8 cellular contexts compared by ENCODE assay signal in genomic region chr9:131739988-131740648, GRCh38. TPM values are rescaled to one million over a fixed set of nuclear protein-coding genes. Genes with fewer than 3 reads are reported as not detected.
DNase-seq lines count a peak whose midpoint lies in the region; ATAC-seq and TF ChIP-seq lines count a peak whose summit lies in the region.

RAPGEF1 (minus strand) TSS chr9:131740076; CDS start chr9:131739830, 246 bp downstream.

- peak within 1 kb of the TSS; percentile 66 for H3K4me3 ChIP-seq in CD8-positive, alpha-beta T cell (ENCODE audit: low read depth, low read length)
- peak within 1 kb of the TSS; percentile 58 to 67 for H3K4me3 ChIP-seq in cardiac fibroblast (replicated peaks in 1 of 2; ENCODE audit: low read depth in 2 of 2, low read length in 2 of 2)

- DNase-seq in CD8-positive, alpha-beta T cell, result peak; percentile 70 to 94 (median 82)
- DNase-seq in KG1 (lab: John Stamatoyannopoulos, UW) (peak; percentile 43), activated B cell treated with CpG ODN at 0.5 μM for 24 hours (peak; percentile 97), cardiac fibroblast (ENCODE audit: low read depth in 2 of 2) (peak in 1 of 2 donors; percentile 51), kidney glomerular epithelial cell (lab: John Stamatoyannopoulos, UW) (peak; percentile 41), cerebellar nuclear complex (lab: John Stamatoyannopoulos, UW) (no peak)
- peak; percentile 72 to 88 (median 78) for DNase-seq in stimulated activated CD4-positive, alpha-beta T cell treated with anti-CD3 and anti-CD28 coated beads, Interleukin-1b, Interleukin-23, amount 100 ng/mL, for 24 hours (ENCODE audit: low read depth in 4 of 4, low spot score in 1 of 4)

- no peaks in the 10 kb centered on the region for H3K27me3 ChIP-seq in CD8-positive, alpha-beta T cell (ENCODE audit: insufficient read depth, low read length)

- H3K9me3 ChIP-seq in CD8-positive, alpha-beta T cell (ENCODE audit: low read length), result no peaks in the 10 kb centered on the region

- peaks cover 61% of the 10 kb centered on the region for H3K4me1 ChIP-seq in CD8-positive, alpha-beta T cell (ENCODE audit: insufficient read depth, low read length)

- H3K4me3 Mint-ChIP-seq in CD8-positive, alpha-beta T cell, result peak within 1 kb of the TSS; percentile 90
- H3K4me3 Mint-ChIP-seq in activated B cell treated with CpG ODN at 0.5 μM for 24 hours, result peak within 1 kb of the TSS; percentile 93

- no peaks in the 10 kb centered on the region for H3K27me3 Mint-ChIP-seq in CD8-positive, alpha-beta T cell (ENCODE audit: low read depth)
- no peaks in the 10 kb centered on the region for H3K27me3 Mint-ChIP-seq in activated B cell treated with CpG ODN at 0.5 μM for 24 hours

- H3K36me3 ChIP-seq in CD8-positive, alpha-beta T cell (ENCODE audit: insufficient read depth, low read length), result no peaks in the 10 kb centered on the region

- peak; percentile 80 for TF ChIP-seq CTCF in CD8-positive, alpha-beta T cell (IDR thresholded peaks at IDR 0.05)
- peak; percentile 52 for TF ChIP-seq CTCF in activated B cell treated with CpG ODN at 0.5 μM for 24 hours (IDR thresholded peaks at IDR 0.05)
- peak; percentile 47 for TF ChIP-seq CTCF in cardiac fibroblast (IDR thresholded peaks at IDR 0.05; ENCODE audit: low read depth, low read length)

- peaks cover 56% of the 10 kb centered on the region for H3K4me1 Mint-ChIP-seq in CD8-positive, alpha-beta T cell (ENCODE audit: low read depth)
- peaks cover 62% of the 10 kb centered on the region for H3K4me1 Mint-ChIP-seq in activated B cell treated with CpG ODN at 0.5 μM for 24 hours

- H3K9me3 Mint-ChIP-seq in CD8-positive, alpha-beta T cell, result no peaks in the 10 kb centered on the region
- no peaks in the 10 kb centered on the region for H3K9me3 Mint-ChIP-seq in activated B cell treated with CpG ODN at 0.5 μM for 24 hours

- intact Hi-C loops in CD8-positive, alpha-beta T cell (cut with DNase I, micrococcal nuclease), result loop anchor here (1.0 to 5.0 kb wide), 8 partner anchors 9 to 238 kb away; partner anchors contain the start of genes POMT1 (in 1 of the 2) and UCK1 (in 1 of the 2)
- intact Hi-C loops in activated B cell treated with CpG ODN at 0.5 μM for 24 hours (cut with micrococcal nuclease), result loop anchor here (1.0 to 2.0 kb wide), 5 partner anchors 15 to 149 kb away; no protein-coding TSS in a partner anchor

- POLR2A ChIA-PET in CD8-positive, alpha-beta T cell (lab: Charles Lee), result interaction anchor here (0.7 to 1.0 kb wide), 4 partner anchors 9 to 161 kb away, joined by 3 to 4 read pairs (median 3); no protein-coding TSS in a partner anchor
- POLR2A ChIA-PET in activated B cell treated with CpG ODN at 0.5 μM for 24 hours (lab: Charles Lee), result interaction anchor here (1.2 to 24.2 kb wide), 11 partner anchors 11 to 149 kb away, joined by 3 to 683 read pairs (median 14); no protein-coding TSS in a partner anchor

- CTCF ChIA-PET in CD8-positive, alpha-beta T cell (lab: Charles Lee), result interaction anchor here (0.6 to 9.3 kb wide), 35 partner anchors 9 to 404 kb away, joined by 3 to 151 read pairs (median 5); no protein-coding TSS in a partner anchor
- CTCF ChIA-PET in activated B cell treated with CpG ODN at 0.5 μM for 24 hours (lab: Charles Lee), result interaction anchor here (0.7 to 3.2 kb wide), 19 partner anchors 9 to 161 kb away, joined by 3 to 36 read pairs (median 4); no protein-coding TSS in a partner anchor

- peaks cover 10% of the 10 kb centered on the region for H3K36me3 Mint-ChIP-seq in CD8-positive, alpha-beta T cell
- peaks cover 32% of the 10 kb centered on the region for H3K36me3 Mint-ChIP-seq in activated B cell treated with CpG ODN at 0.5 μM for 24 hours (ENCODE audit: low read depth)

- H3K27ac ChIP-seq in CD8-positive, alpha-beta T cell (ENCODE audit: low read depth, low read length), result peak within 1 kb of the TSS; percentile 38

- H3K27ac Mint-ChIP-seq in CD8-positive, alpha-beta T cell, result peak within 1 kb of the TSS; percentile 87
- peak within 1 kb of the TSS; percentile 78 for H3K27ac Mint-ChIP-seq in activated B cell treated with CpG ODN at 0.5 μM for 24 hours

- peak; percentile 63 for ATAC-seq in CD8-positive, alpha-beta T cell
- ATAC-seq in GM19467 (IDR thresholded peaks at IDR 0.05; ENCODE audit: unreplicated experiment) (peak; percentile 52), activated B cell treated with CpG ODN at 0.5 μM for 24 hours (ENCODE audit: low read depth) (peak; percentile 67)

RNA-seq across cellular contexts. Expression of gene RAPGEF1, which starts in this region (rescaled TPM):
- 100 to 1,000 TPM; 127 to 130 TPM for total RNA-seq in CD8-positive, alpha-beta T cell
- total RNA-seq in activated B cell treated with CpG ODN at 0.5 μM for 24 hours, result 278 and 318 TPM in 2 replicates

Comparison
In these comparisons a context has a peak if more than half of its experiments do, and no peak if none do; other contexts are left out.
1. DNase-seq: peak in CD8-positive, alpha-beta T cell (7 of 7), KG1 (single experiment), activated B cell treated with CpG ODN at 0.5 μM for 24 hours (single experiment), kidney glomerular epithelial cell (single experiment) and stimulated activated CD4-positive, alpha-beta T cell treated with anti-CD3 and anti-CD28 coated beads, Interleukin-1b, Interleukin-23, amount 100 ng/mL, for 24 hours (4 of 4); none in cerebellar nuclear complex (0 of 2).
2. Peak in every context shown above with its lines, with median percentiles within 50 percentile points of each other: ATAC-seq and CTCF ChIP-seq.